ENCODE assay signal across 13 cellular contexts in the genomic region with DNA sequence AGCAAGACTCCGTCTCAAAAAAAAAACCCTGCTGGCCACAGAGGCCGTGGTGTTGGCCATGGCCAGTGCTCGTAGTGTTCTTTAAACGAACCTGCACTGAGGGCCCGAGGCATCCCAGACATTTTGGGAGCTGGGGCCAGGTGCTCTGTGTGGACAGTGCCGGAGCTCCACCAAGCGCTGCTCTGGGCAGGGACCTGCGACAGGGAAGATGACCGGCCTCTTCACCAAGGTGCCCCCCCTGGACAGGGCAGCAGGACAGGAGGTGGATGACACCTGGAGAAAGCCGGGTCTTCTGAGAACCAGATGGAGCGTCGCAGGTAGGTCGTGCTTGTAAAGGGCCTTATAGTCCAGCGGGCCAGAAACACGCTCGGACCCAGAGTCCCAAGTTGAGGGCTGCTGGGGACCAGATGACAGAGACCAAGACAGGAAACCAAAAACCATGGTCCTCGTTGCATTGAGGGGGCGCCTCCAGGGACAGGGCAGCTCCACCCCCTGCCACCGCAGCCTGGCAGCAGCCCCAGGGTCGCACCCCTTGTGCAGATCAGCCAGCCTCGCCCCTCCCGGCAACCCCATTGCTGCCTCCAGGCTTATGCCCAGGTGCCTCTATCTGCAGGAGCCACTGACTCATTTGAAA. TPM values are rescaled to one million over a fixed set of nuclear protein-coding genes. Genes with fewer than 3 reads are reported as not detected.
DNase-seq lines count a peak whose midpoint lies in the region; ATAC-seq and TF ChIP-seq lines count a peak whose summit lies in the region.
"Had no signal": no experiment of that assay in that cellular context is flagged by ENCODE, and none has a peak within 500 bp of the region (broad histone marks: within the 10 kb centered on the region; RNA-seq: fewer than 3 reads in every experiment).

No MANE protein-coding gene starts in this region.

- no peak for ATAC-seq in DND-41 (ENCODE audit: insufficient read depth, low read depth)
- no peak for ATAC-seq in HG02798 (IDR thresholded peaks at IDR 0.05; ENCODE audit: poor library complexity, unreplicated experiment)
- ATAC-seq in HG03108 (IDR thresholded peaks at IDR 0.05; ENCODE audit: unreplicated experiment) = no peak

- H3K4me2 ChIP-seq in DND-41 (ENCODE audit: insufficient read depth, low read length) = no peak overlapping the region

- H3K27ac Mint-ChIP-seq in brain = peak overlapping the region in 2 of 5 experiments; percentile 74 to 76
- no peak overlapping the region for H3K27ac Mint-ChIP-seq in neural crest cell (ENCODE audit: unreplicated experiment)
- H3K27ac Mint-ChIP-seq: activated naive CD4-positive, alpha-beta T cell treated with anti-CD3 and anti-CD28 coated beads, Interleukin-2, amount 50 U/mL, for 24 hours had no signal

- H3K9ac ChIP-seq in DND-41 (ENCODE audit: low read depth, low read length) (no peak overlapping the region), HUES6 (ENCODE audit: low read length) (peak overlapping the region; percentile 54)

- peaks cover 5% of the 10 kb centered on the region; the same call in 1 of the 2 replicates for H3K79me2 ChIP-seq in DND-41 (ENCODE audit: insufficient read depth, low read length)

- H3K36me3 Mint-ChIP-seq in brain (no peaks in the 10 kb centered on the region), neural crest cell (ENCODE audit: low read depth) (no peaks in the 10 kb centered on the region)
- H3K36me3 Mint-ChIP-seq: activated naive CD4-positive, alpha-beta T cell treated with anti-CD3 and anti-CD28 coated beads, Interleukin-2, amount 50 U/mL, for 24 hours had no signal

- H3K9me3 ChIP-seq in DND-41 (ENCODE audit: insufficient read depth, low read length, severe bottlenecking) = no peaks in the 10 kb centered on the region
- H3K9me3 ChIP-seq in HUES6 (ENCODE audit: control insufficient read depth, insufficient read depth, low read depth, low read length) = no peaks in the 10 kb centered on the region
- H3K9me3 ChIP-seq: SK-N-SH had no signal

- TF ChIP-seq CTCF in DND-41 (IDR thresholded peaks at IDR 0.05; ENCODE audit: borderline replicate concordance, extremely low read depth, low read length, poor library complexity, severe bottlenecking) (no peak), brain (conservative IDR thresholded peaks at IDR 0.05) (no peak), neural crest cell (conservative IDR thresholded peaks at IDR 0.05) (no peak), foreskin fibroblast (IDR thresholded peaks at IDR 0.05; ENCODE audit: low read depth, low read length) (no peak)

- H3K4me3 ChIP-seq in DND-41 (ENCODE audit: low read depth in 1 of 2, low read length in 2 of 2) = no peak overlapping the region
- H3K4me3 ChIP-seq in HUES6 (ENCODE audit: low read depth, low read length) = no peak overlapping the region
- no peak overlapping the region for H3K4me3 ChIP-seq in foreskin fibroblast (ENCODE audit: low read depth in 1 of 2, low read length in 2 of 2)

- peaks cover 41% of the 10 kb centered on the region for H4K20me1 ChIP-seq in DND-41 (ENCODE audit: insufficient read depth, low read length)

- H3K27me3 Mint-ChIP-seq in brain (peaks cover 3% of the 10 kb centered on the region), neural crest cell (ENCODE audit: low read depth) (peaks cover 13% of the 10 kb centered on the region)

- no peak overlapping the region for H2AFZ ChIP-seq in DND-41 (ENCODE audit: low read depth, low read length)

- H3K4me1 Mint-ChIP-seq in brain = peaks cover 25% of the 10 kb centered on the region
- H3K4me1 Mint-ChIP-seq in neural crest cell = peaks cover 15% of the 10 kb centered on the region
- H3K4me1 Mint-ChIP-seq: central memory CD8-positive, alpha-beta T cell had no signal

- H3K9me3 Mint-ChIP-seq in brain = no peaks in the 10 kb centered on the region
- no peaks in the 10 kb centered on the region for H3K9me3 Mint-ChIP-seq in neural crest cell
- H3K9me3 Mint-ChIP-seq: activated naive CD4-positive, alpha-beta T cell treated with anti-CD3 and anti-CD28 coated beads, Interleukin-2, amount 50 U/mL, for 24 hours; central memory CD8-positive, alpha-beta T cell had no signal

- H3K4me3 Mint-ChIP-seq in brain = peak overlapping the region in 3 of 5 experiments; percentile 22 to 51 (median 37)
- peak overlapping the region; percentile 80 for H3K4me3 Mint-ChIP-seq in neural crest cell
- H3K4me3 Mint-ChIP-seq: activated naive CD4-positive, alpha-beta T cell treated with anti-CD3 and anti-CD28 coated beads, Interleukin-2, amount 50 U/mL, for 24 hours; central memory CD8-positive, alpha-beta T cell had no signal

- H3K4me1 ChIP-seq in DND-41 (ENCODE audit: insufficient read depth, low read length) = peaks cover 55% of the 10 kb centered on the region
- H3K4me1 ChIP-seq in HUES6 (ENCODE audit: control insufficient read depth, insufficient read depth, low read length) = peaks cover 27% of the 10 kb centered on the region

- H3K27ac ChIP-seq in DND-41 (ENCODE audit: low read length) (no peak overlapping the region), HUES6 (ENCODE audit: low read depth, low read length) (no peak overlapping the region)

- peak; percentile 37 for DNase-seq in DND-41
- no peak for DNase-seq in neural crest cell (ENCODE audit: low read depth, low spot score)
- DNase-seq in activated naive CD4-positive, alpha-beta T cell treated with anti-CD3 and anti-CD28 coated beads, Interleukin-2, amount 50 U/mL, for 16 hours = no peak
- DNase-seq in foreskin fibroblast = no peak
- DNase-seq: kidney glomerular epithelial cell had no signal

- H3K27me3 ChIP-seq in DND-41 (ENCODE audit: insufficient read depth, low read length, poor library complexity) (peaks cover 34% of the 10 kb centered on the region), HUES6 (ENCODE audit: control insufficient read depth, insufficient read depth, low read length) (peaks cover 33% of the 10 kb centered on the region)

- H3K36me3 ChIP-seq in DND-41 (ENCODE audit: insufficient read depth, low read length) (peaks cover 15% of the 10 kb centered on the region), HUES6 (ENCODE audit: control insufficient read depth, insufficient read depth, low read length) (peaks cover 21% of the 10 kb centered on the region; the same call in 1 of the 2 replicates)

RNA-seq across cellular contexts. Expression of a gene that starts 4.3 kb away (rescaled TPM):
- 0.58 TPM for polyA plus RNA-seq in brain (ENCODE audit: insufficient read depth, low read depth, low replicate concordance)
- total RNA-seq in neural crest cell = 4.8 and 5.1 TPM in 2 replicates
- total RNA-seq: pulmonary artery endothelial cell had no signal

RNA-seq across cellular contexts. Expression of a gene that starts 6.9 kb away (rescaled TPM):
- 20.4 TPM for polyA plus RNA-seq in brain (ENCODE audit: insufficient read depth, low read depth, low replicate concordance)
- total RNA-seq in neural crest cell = 65.1 and 66.5 TPM in 2 replicates

RNA-seq across cellular contexts. Expression of a gene that starts 8.1 kb away (rescaled TPM):
- 23.3 TPM for polyA plus RNA-seq in brain (ENCODE audit: insufficient read depth, low read depth, low replicate concordance)
- 30.0 and 32.5 TPM in 2 replicates for total RNA-seq in neural crest cell

RNA-seq across cellular contexts. Expression of a gene that starts 37.5 kb away (rescaled TPM):
- polyA plus RNA-seq in brain (ENCODE audit: insufficient read depth, low read depth, low replicate concordance) = 17.3 TPM
- total RNA-seq in neural crest cell = 66.1 and 67.5 TPM in 2 replicates

RNA-seq across cellular contexts. Expression of a gene that starts 47.0 kb away (rescaled TPM):
- 403 TPM for polyA plus RNA-seq in brain (ENCODE audit: insufficient read depth, low read depth, low replicate concordance)
- total RNA-seq in neural crest cell = 154 and 159 TPM in 2 replicates
